ENCODE assay signal across 20 cellular contexts in the genomic region with DNA sequence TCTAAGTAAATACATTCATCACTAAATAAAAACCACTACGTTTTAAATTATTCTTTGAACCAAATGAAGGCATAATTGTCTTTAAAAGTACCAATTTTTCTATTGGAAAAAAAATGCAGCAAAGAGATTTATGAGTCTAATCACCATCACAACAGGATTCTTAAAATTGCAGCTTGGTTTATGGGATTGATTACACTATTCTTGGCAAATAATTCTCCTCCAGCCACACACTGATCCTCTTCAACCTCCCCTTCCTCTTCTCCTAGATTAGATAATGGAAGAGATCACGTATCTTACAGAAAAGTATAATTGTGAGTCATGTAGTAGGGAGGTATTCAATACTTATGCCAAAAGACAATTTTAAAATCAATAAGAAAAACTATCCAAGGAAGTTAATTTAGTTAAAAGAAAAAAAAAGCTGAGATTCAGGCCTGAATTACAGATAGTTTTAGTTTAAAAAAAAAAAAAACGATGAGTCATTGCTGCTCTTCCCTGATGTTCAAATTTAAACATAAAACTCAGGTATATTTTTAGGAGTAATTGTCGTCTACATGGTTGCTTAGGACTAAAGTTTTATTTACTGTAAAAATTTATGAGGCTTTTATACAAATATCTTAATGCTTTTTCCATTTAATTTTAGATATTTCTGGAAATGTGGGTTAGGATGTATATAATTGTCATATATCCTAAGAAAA.
DNase-seq lines count a peak whose midpoint lies in the region; ATAC-seq, FAIRE-seq and TF ChIP-seq lines count a peak whose summit lies in the region.
"Had no signal": no experiment of that assay in that cellular context is flagged by ENCODE, and none has a peak within 500 bp of the region (broad histone marks: within the 10 kb centered on the region; RNA-seq: fewer than 3 reads in every experiment).

No MANE protein-coding gene starts in this region.

- FAIRE-seq in A549 (lab: Jason Lieb, UNC) (peak; percentile 59), GM12892 (lab: Jason Lieb, UNC) (no peak)
- FAIRE-seq: D721Med, HTR-8/SVneo had no signal

- peak overlapping the region; percentile 6; the same call in 1 of the 3 replicates for H3K4me2 ChIP-seq in A549
- H3K4me2 ChIP-seq: KMS-11 had no signal

- TF ChIP-seq POLR2A in A549 (IDR thresholded peaks at IDR 0.05; ENCODE audit: low read length) = no peak
- TF ChIP-seq POLR2A in GM12892 (IDR thresholded peaks at IDR 0.05; ENCODE audit: low read depth, low read length) = no peak

- H3K4me3 ChIP-seq in A549 (no peak overlapping the region), HEK293 (ENCODE audit: low read depth, low read length) (no peak overlapping the region), endodermal cell (ENCODE audit: low read length) (no peak overlapping the region)

- H3K27me3 ChIP-seq in endodermal cell (ENCODE audit: control insufficient read depth, insufficient read depth, low read length, poor library complexity, severe bottlenecking) = no peaks in the 10 kb centered on the region
- H3K27me3 ChIP-seq: BE2C had no signal

- DNase-seq in A549 (ENCODE audit: low read depth in 1 of 2, low spot score in 1 of 2) (no peak), NCI-H69 (lab: John Stamatoyannopoulos, UW) (peak; percentile 67), endodermal cell (no peak), GM12892 (ENCODE audit: insufficient read length) (no peak), cortex of kidney (lab: John Stamatoyannopoulos, UW) (no peak), GM03348 (ENCODE audit: low spot score) (no peak)
- DNase-seq in activated T-helper 1 cell treated with anti-CD3 and anti-CD28 coated beads, Interleukin-12 subunit alpha, Interleukin-12 subunit beta, Interleukin-2, Interleukin-4 antibody, amounts not matched to agents 30 ng/mL and 10 ng/mL and 1 ng/mL, durations not matched to agents 14 hours and 24 hours and 36 hours (ENCODE audit: low spot score) = no peak
- DNase-seq: BE2C; CD8-positive, alpha-beta T cell; HCEC 1CT; NCI-H1105; NCI-H2029; NCI-H748 treated with DMSO at 0.1 percent for 48 hours; T-helper 17 cell had no signal

- ATAC-seq in A549 = no peak
- ATAC-seq: CD8-positive, alpha-beta T cell; Panc1; Right ventricle myocardium inferior; T-helper 17 cell had no signal

- no peak for TF ChIP-seq RAD21 in A549 (conservative IDR thresholded peaks at IDR 0.05 in 1 of 2, IDR thresholded peaks at IDR 0.05 in 1 of 2)

- H3K27ac Mint-ChIP-seq in endodermal cell = peak overlapping the region; percentile 56
- no peak overlapping the region for H3K27ac Mint-ChIP-seq in activated T-helper 1 cell treated with anti-CD3 and anti-CD28 coated beads, Interleukin-12 subunit alpha, Interleukin-12 subunit beta, Interleukin-2, Interleukin-4 antibody, amounts not matched to agents 30 ng/mL and 10 ng/mL and 1 ng/mL, durations not matched to agents 14 hours and 24 hours and 36 hours
- H3K27ac Mint-ChIP-seq: CD8-positive, alpha-beta T cell; T-helper 17 cell had no signal

- H3K36me3 ChIP-seq in HEK293 (ENCODE audit: control insufficient read depth in 2 of 2, insufficient read depth in 1 of 2, low read length in 2 of 2) (no peaks in the 10 kb centered on the region), endodermal cell (ENCODE audit: control insufficient read depth, insufficient read depth, low read length) (no peaks in the 10 kb centered on the region)
- H3K36me3 ChIP-seq: BE2C had no signal

- TF ChIP-seq EP300 in A549 (IDR thresholded peaks at IDR 0.05) = no peak

- peaks cover 25% of the 10 kb centered on the region for H3K4me1 Mint-ChIP-seq in endodermal cell
- H3K4me1 Mint-ChIP-seq in activated T-helper 1 cell treated with anti-CD3 and anti-CD28 coated beads, Interleukin-12 subunit alpha, Interleukin-12 subunit beta, Interleukin-2, Interleukin-4 antibody, amounts not matched to agents 30 ng/mL and 10 ng/mL and 1 ng/mL, durations not matched to agents 14 hours and 24 hours and 36 hours (ENCODE audit: low read depth) = peaks cover 40% of the 10 kb centered on the region

- intact Hi-C loops in activated T-helper 1 cell treated with anti-CD3 and anti-CD28 coated beads, Interleukin-12 subunit alpha, Interleukin-12 subunit beta, Interleukin-2, Interleukin-4 antibody, amounts not matched to agents 30 ng/mL and 10 ng/mL and 1 ng/mL, durations not matched to agents 14 hours and 24 hours and 36 hours (cut with micrococcal nuclease) = loop anchor here (5.0 to 10.0 kb wide), 2 partner anchors 88 to 410 kb away; no protein-coding TSS in a partner anchor

- peaks cover 11% of the 10 kb centered on the region; the same call in 2 of the 3 replicates for H3K4me1 ChIP-seq in A549
- peaks cover 7% of the 10 kb centered on the region; the same call in 1 of the 2 replicates for H3K4me1 ChIP-seq in HEK293 (ENCODE audit: control insufficient read depth, insufficient read depth, low read length)
- no peaks in the 10 kb centered on the region for H3K4me1 ChIP-seq in endodermal cell (ENCODE audit: control insufficient read depth, insufficient read depth, low read length)

- TF ChIP-seq CTCF in A549 (IDR thresholded peaks at IDR 0.05) = no peak
- no peak for TF ChIP-seq CTCF in HEK293 (tag by site-specific recombination; IDR thresholded peaks at IDR 0.05)
- no peak for TF ChIP-seq CTCF in endodermal cell (conservative IDR thresholded peaks at IDR 0.05)

- peaks cover 1% of the 10 kb centered on the region for H3K9me3 Mint-ChIP-seq in endodermal cell
- H3K9me3 Mint-ChIP-seq in activated T-helper 1 cell treated with anti-CD3 and anti-CD28 coated beads, Interleukin-12 subunit alpha, Interleukin-12 subunit beta, Interleukin-2, Interleukin-4 antibody, amounts not matched to agents 30 ng/mL and 10 ng/mL and 1 ng/mL, durations not matched to agents 14 hours and 24 hours and 36 hours = no peaks in the 10 kb centered on the region
- H3K9me3 Mint-ChIP-seq: CD8-positive, alpha-beta T cell had no signal

- no peaks in the 10 kb centered on the region for H3K36me3 Mint-ChIP-seq in endodermal cell (ENCODE audit: low read depth)
- H3K36me3 Mint-ChIP-seq in activated T-helper 1 cell treated with anti-CD3 and anti-CD28 coated beads, Interleukin-12 subunit alpha, Interleukin-12 subunit beta, Interleukin-2, Interleukin-4 antibody, amounts not matched to agents 30 ng/mL and 10 ng/mL and 1 ng/mL, durations not matched to agents 14 hours and 24 hours and 36 hours (ENCODE audit: low read depth) = peaks cover 5% of the 10 kb centered on the region
- H3K36me3 Mint-ChIP-seq: CD8-positive, alpha-beta T cell had no signal

- WGBS in A549 (ENCODE audit: missing lambda C conversion rate) = 37% methylated on average over 4 of the region's 4 CpGs
- 83% methylated on average over 1 of the region's 4 CpGs; no CpG with 5 or more reads in 1 of the 2 experiments for WGBS in endodermal cell (ENCODE audit: insufficient coverage in 1 of 2, insufficient read length in 1 of 2), 2 experiments

- H3K9ac ChIP-seq in endodermal cell (ENCODE audit: extremely low read depth, low read length, poor library complexity, severe bottlenecking) = no peak overlapping the region
- H3K9ac ChIP-seq: KMS-11 had no signal

- POLR2A ChIA-PET in A549 (lab: Yijun Ruan, JAX) = no interaction called here
- POLR2A ChIA-PET in HEK293 (lab: Yijun Ruan, JAX) = no interaction called here

- no peaks in the 10 kb centered on the region for H3K27me3 Mint-ChIP-seq in endodermal cell (ENCODE audit: insufficient read depth)
- H3K27me3 Mint-ChIP-seq in activated T-helper 1 cell treated with anti-CD3 and anti-CD28 coated beads, Interleukin-12 subunit alpha, Interleukin-12 subunit beta, Interleukin-2, Interleukin-4 antibody, amounts not matched to agents 30 ng/mL and 10 ng/mL and 1 ng/mL, durations not matched to agents 14 hours and 24 hours and 36 hours (ENCODE audit: insufficient read depth) = no peaks in the 10 kb centered on the region
- H3K27me3 Mint-ChIP-seq: T-helper 17 cell had no signal

- H3K4me3 Mint-ChIP-seq in endodermal cell = no peak overlapping the region
- H3K4me3 Mint-ChIP-seq in activated T-helper 1 cell treated with anti-CD3 and anti-CD28 coated beads, Interleukin-12 subunit alpha, Interleukin-12 subunit beta, Interleukin-2, Interleukin-4 antibody, amounts not matched to agents 30 ng/mL and 10 ng/mL and 1 ng/mL, durations not matched to agents 14 hours and 24 hours and 36 hours = no peak overlapping the region
- H3K4me3 Mint-ChIP-seq: CD8-positive, alpha-beta T cell; T-helper 17 cell had no signal

- no peaks in the 10 kb centered on the region for H3K9me3 ChIP-seq in A549
- H3K9me3 ChIP-seq in HEK293 (ENCODE audit: control insufficient read depth, insufficient read depth, low read depth, low read length) = no peaks in the 10 kb centered on the region
- H3K9me3 ChIP-seq in endodermal cell (ENCODE audit: control insufficient read depth, low read length) = no peaks in the 10 kb centered on the region
- H3K9me3 ChIP-seq: BE2C had no signal

- CTCF ChIA-PET in A549 (lab: Yijun Ruan, JAX) (interaction anchor here (0.9 to 2.7 kb wide), 3 partner anchors 10 to 205 kb away, joined by 3 to 29 read pairs (median 8); no protein-coding TSS in a partner anchor), HEK293 (lab: Yijun Ruan, JAX) (interaction anchor here (0.6 to 8.2 kb wide), 3 partner anchors 8 to 199 kb away, joined by 4 to 105 read pairs (median 15); no protein-coding TSS in a partner anchor)

- H3K27ac ChIP-seq in A549 = no peak overlapping the region
- H3K27ac ChIP-seq in HEK293 (ENCODE audit: extremely low read depth, low read depth, low read length) = no peak overlapping the region
- no peak overlapping the region for H3K27ac ChIP-seq in endodermal cell (ENCODE audit: low read depth, low read length)
- H3K27ac ChIP-seq: KMS-11 had no signal

TF ChIP-seq in A549, 52 proteins besides CTCF, POLR2A, EP300 and RAD21:
- no peak for TF ChIP-seq MYC (IDR thresholded peaks at IDR 0.05; ENCODE audit: borderline replicate concordance, low read length)
- no peak for TF ChIP-seq HOXA7 (CRISPR knock-in tag; IDR thresholded peaks at IDR 0.05)
- TF ChIP-seq MAFK (IDR thresholded peaks at IDR 0.05; ENCODE audit: partially characterized antibody) = peak; percentile 78
- TF ChIP-seq FOSL2 (IDR thresholded peaks at IDR 0.05) = no peak
- peak; percentile 35; the same call in 1 of the 2 replicates for TF ChIP-seq FOSL2 (CRISPR knock-in tag; IDR thresholded peaks at IDR 0.05)
- peak; percentile 71 for TF ChIP-seq NFE2L2 (conservative IDR thresholded peaks at IDR 0.05; ENCODE audit: low read length)

TF ChIP-seq in HEK293, 187 proteins besides CTCF, POLR2A, EP300 and RAD21 (continues in another document):
- no peak for TF ChIP-seq ZNF155 (tag by site-specific recombination; IDR thresholded peaks at IDR 0.05)
- TF ChIP-seq, protein P1, sequence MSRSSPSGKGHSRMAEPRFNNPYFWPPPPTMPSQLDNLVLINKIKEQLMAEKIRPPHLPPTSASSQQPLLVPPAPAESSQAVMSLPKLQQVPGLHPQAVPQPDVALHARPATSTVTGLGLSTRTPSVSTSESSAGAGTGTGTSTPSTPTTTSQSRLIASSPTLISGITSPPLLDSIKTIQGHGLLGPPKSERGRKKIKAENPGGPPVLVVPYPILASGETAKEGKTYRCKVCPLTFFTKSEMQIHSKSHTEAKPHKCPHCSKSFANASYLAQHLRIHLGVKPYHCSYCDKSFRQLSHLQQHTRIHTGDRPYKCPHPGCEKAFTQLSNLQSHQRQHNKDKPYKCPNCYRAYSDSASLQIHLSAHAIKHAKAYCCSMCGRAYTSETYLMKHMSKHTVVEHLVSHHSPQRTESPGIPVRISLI (tag by site-specific recombination; IDR thresholded peaks at IDR 0.05) = 0 out of 2 replicates have a peak, but pooled peaks have one; percentile 75
- no peak for TF ChIP-seq ZNF266 (tag by site-specific recombination; IDR thresholded peaks at IDR 0.05; ENCODE audit: low read depth)
- no peak for TF ChIP-seq ZNF248 (tag by site-specific recombination; IDR thresholded peaks at IDR 0.05)
